ENCODE assay signal across 1 cellular context in the genomic region with DNA sequence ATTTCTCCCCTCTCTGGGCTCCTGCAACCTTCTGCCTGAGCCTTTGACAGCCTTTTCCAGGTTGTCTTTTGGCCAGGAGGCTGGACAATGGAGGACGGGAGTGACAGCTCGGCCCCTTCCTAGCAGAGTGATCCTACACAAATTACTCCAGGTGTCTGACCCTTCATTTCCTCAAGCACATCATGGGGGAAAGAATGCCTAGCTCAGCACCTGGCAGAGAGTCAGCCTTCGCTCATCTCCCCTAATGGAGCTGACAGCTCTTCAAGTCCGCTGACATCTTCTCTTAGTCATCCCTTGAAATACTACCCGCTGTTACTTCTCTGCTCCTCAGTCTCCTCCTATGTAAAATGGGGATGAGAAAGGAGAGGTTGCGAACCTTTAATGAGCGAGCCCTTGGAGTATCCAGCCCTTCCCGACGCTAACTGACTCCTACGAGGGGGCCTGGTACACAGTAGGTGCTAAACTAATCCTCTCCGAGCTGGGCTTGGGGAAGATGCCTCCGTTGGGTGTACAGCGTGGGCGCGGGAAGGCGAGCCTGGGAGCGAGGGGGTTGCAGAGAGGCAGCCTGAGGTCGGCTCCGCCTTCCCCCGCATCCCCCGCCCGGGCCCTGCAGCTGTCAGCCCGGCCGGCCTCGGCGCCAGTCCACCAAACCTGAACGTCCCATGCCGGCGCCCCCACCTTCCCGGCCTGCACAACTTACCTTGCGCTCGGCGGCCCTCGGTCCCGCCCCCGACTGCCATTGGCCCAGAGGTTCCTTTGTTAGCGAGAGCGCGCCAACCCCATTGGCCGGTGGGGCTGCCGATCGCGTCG.
TF ChIP-seq lines count a peak whose summit lies in the region.

No MANE protein-coding gene starts in this region.

TF ChIP-seq in SK-N-SH, 30 proteins besides CTCF, POLR2A, EP300 and RAD21 (continued from another document):
- TF ChIP-seq, protein P1, sequence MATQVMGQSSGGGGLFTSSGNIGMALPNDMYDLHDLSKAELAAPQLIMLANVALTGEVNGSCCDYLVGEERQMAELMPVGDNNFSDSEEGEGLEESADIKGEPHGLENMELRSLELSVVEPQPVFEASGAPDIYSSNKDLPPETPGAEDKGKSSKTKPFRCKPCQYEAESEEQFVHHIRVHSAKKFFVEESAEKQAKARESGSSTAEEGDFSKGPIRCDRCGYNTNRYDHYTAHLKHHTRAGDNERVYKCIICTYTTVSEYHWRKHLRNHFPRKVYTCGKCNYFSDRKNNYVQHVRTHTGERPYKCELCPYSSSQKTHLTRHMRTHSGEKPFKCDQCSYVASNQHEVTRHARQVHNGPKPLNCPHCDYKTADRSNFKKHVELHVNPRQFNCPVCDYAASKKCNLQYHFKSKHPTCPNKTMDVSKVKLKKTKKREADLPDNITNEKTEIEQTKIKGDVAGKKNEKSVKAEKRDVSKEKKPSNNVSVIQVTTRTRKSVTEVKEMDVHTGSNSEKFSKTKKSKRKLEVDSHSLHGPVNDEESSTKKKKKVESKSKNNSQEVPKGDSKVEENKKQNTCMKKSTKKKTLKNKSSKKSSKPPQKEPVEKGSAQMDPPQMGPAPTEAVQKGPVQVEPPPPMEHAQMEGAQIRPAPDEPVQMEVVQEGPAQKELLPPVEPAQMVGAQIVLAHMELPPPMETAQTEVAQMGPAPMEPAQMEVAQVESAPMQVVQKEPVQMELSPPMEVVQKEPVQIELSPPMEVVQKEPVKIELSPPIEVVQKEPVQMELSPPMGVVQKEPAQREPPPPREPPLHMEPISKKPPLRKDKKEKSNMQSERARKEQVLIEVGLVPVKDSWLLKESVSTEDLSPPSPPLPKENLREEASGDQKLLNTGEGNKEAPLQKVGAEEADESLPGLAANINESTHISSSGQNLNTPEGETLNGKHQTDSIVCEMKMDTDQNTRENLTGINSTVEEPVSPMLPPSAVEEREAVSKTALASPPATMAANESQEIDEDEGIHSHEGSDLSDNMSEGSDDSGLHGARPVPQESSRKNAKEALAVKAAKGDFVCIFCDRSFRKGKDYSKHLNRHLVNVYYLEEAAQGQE (IDR thresholded peaks at IDR 0.05; ENCODE audit: low read depth, low read length), result no peak
- 0 out of 2 replicates have a peak, but pooled peaks have one; percentile 23 for TF ChIP-seq POLR2AphosphoS5 (IDR thresholded peaks at IDR 0.05; ENCODE audit: low read depth, low read length)
- TF ChIP-seq CHD2 (IDR thresholded peaks at IDR 0.05; ENCODE audit: low read length, partially characterized antibody), result peak; percentile 90
- TF ChIP-seq YY1 (IDR thresholded peaks at IDR 0.05; ENCODE audit: low read depth), result no peak
- TF ChIP-seq, protein P2, sequence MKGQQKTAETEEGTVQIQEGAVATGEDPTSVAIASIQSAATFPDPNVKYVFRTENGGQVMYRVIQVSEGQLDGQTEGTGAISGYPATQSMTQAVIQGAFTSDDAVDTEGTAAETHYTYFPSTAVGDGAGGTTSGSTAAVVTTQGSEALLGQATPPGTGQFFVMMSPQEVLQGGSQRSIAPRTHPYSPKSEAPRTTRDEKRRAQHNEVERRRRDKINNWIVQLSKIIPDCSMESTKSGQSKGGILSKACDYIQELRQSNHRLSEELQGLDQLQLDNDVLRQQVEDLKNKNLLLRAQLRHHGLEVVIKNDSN (IDR thresholded peaks at IDR 0.05; ENCODE audit: borderline replicate concordance, low read depth), result no peak
- TF ChIP-seq, protein P3, sequence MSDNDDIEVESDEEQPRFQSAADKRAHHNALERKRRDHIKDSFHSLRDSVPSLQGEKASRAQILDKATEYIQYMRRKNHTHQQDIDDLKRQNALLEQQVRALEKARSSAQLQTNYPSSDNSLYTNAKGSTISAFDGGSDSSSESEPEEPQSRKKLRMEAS (IDR thresholded peaks at IDR 0.05; ENCODE audit: low read depth), result peak; percentile 26; the same call in 1 of the 2 replicates
- no peak for TF ChIP-seq SMC3 (IDR thresholded peaks at IDR 0.05; ENCODE audit: low read depth, low read length)
- TF ChIP-seq, protein P4, sequence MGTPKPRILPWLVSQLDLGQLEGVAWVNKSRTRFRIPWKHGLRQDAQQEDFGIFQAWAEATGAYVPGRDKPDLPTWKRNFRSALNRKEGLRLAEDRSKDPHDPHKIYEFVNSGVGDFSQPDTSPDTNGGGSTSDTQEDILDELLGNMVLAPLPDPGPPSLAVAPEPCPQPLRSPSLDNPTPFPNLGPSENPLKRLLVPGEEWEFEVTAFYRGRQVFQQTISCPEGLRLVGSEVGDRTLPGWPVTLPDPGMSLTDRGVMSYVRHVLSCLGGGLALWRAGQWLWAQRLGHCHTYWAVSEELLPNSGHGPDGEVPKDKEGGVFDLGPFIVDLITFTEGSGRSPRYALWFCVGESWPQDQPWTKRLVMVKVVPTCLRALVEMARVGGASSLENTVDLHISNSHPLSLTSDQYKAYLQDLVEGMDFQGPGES (IDR thresholded peaks at IDR 0.05; ENCODE audit: low read depth, low read length), result peak; percentile 71
- peak; percentile 14; the same call in 1 of the 2 replicates for TF ChIP-seq RCOR1 (IDR thresholded peaks at IDR 0.05; ENCODE audit: low read length)
- TF ChIP-seq SIN3A (IDR thresholded peaks at IDR 0.05; ENCODE audit: borderline replicate concordance, low read depth, low read length), result peak; percentile 85; the same call in 1 of the 2 replicates
- 0 out of 2 replicates have a peak, but pooled peaks have one; percentile 17 for TF ChIP-seq NFIC (IDR thresholded peaks at IDR 0.05; ENCODE audit: borderline replicate concordance)
